Comparison of ENCODE assay signal across 17 cellular contexts in the genomic region with DNA sequence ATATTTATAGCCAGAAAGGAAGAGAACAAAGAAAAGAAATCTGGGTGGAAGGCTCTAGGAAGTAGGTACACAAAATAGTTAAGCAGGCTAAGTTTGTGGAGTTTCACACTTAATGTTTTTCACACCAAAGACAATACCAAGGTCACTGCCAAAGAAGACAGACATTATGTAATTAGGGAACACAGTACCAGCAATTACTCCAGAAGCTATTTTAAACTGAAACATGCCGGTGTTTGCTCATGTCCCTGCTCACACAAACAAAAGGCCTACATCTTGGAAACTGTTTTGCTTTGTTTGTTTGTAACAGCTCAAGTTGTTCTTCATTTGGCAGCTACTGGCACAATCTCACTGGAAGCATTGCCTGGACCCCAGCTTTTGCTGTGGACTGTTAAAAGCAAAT.
"Had no signal": no experiment of that assay in that cellular context is flagged by ENCODE, and none has a peak within 500 bp of the region (broad histone marks: within the 10 kb centered on the region; RNA-seq: fewer than 3 reads in every experiment).

No MANE protein-coding gene starts in this region.

- H3K27ac ChIP-seq: breast epithelium had no signal

- DNase-seq: activated B cell treated with CpG ODN at 0.5 μM for 24 hours; activated CD4-positive, alpha-beta T cell treated with anti-CD3 and anti-CD28 coated beads for 1 hour; activated CD4-positive, alpha-beta T cell treated with anti-CD3 and anti-CD28 coated beads, Interleukin-2, amount 10 ng/mL, durations not matched to agents 24 days and 14 days; activated CD4-positive, alpha-beta T cell treated with anti-CD3 and anti-CD28 coated beads, Interleukin-2, amount 50 U/mL, for 48 hours; activated CD8-positive, alpha-beta memory T cell treated with anti-CD3 and anti-CD28 coated beads, Interleukin-2, amount 10 ng/mL, durations not matched to agents 7 days and 5 days; activated effector memory CD4-positive, alpha-beta T cell treated with Interleukin-2 at 50 U/mL for 16 hours; activated naive CD4-positive, alpha-beta T cell; activated T-cell treated with anti-CD3 and anti-CD28 coated beads, Interleukin-2, amount 50 U/mL, for 24 hours; aorta; central memory CD4-positive, alpha-beta T cell; cortex of kidney; KG1; NCI-H1694; NCI-H446; PC-3; SHP77 treated with DMSO at 0.1 percent for 48 hours had no signal

- ATAC-seq: activated CD8-positive, alpha-beta memory T cell treated with anti-CD3 and anti-CD28 coated beads, Interleukin-2, amount 10 ng/mL, durations not matched to agents 7 days and 5 days; PC-3 had no signal
